In the genomic region with DNA sequence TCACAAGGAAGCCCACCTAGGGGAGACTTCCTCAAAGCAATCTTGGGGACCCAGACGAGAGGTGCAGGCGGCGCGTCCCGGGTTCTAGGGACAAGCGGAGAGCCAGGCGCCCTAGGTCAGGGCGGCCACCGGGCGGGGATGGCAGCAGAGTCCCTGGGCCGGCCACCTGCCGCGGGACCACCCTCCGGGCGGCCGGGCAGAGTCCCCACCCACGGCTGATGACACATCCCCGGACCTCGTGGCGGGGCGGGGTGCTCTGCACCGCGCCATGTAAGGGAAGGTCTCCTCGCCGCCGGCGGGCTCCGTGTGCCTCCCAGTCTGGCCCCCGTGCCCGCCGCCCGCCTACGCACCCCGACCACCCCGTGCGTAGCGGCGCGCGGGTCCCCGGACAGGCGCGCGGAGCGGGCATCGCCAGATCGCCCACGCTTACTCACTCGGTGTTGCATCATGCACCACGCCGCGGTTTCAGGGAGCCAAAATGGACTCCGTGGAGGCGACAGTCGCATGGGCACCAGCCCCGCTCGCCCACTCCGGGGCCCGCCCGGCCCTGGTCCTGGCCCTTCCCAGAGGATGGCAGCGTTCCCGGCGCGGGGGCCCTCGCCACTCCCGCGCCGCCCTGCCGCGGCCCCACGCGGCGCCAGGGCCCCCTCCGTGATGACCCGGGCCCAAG, we compare ENCODE assay signal across 8 cellular contexts. TPM values are rescaled to one million over a fixed set of nuclear protein-coding genes. Genes with fewer than 3 reads are reported as not detected.
DNase-seq lines count a peak whose midpoint lies in the region; ATAC-seq and TF ChIP-seq lines count a peak whose summit lies in the region.

No MANE protein-coding gene starts in this region.

- peaks cover 60% of the 10 kb centered on the region for H3K79me2 ChIP-seq in DND-41 (ENCODE audit: insufficient read depth, low read length)
- H3K79me2 ChIP-seq in smooth muscle cell (ENCODE audit: low read depth) = peaks cover 48% of the 10 kb centered on the region

- H2AFZ ChIP-seq in DND-41 (ENCODE audit: low read depth, low read length) (peak overlapping the region; percentile 72), smooth muscle cell (ENCODE audit: low read depth) (peak overlapping the region; percentile 65)

- H3F3A ChIP-seq in smooth muscle cell (ENCODE audit: low read depth) = no peaks in the 10 kb centered on the region

- peak; percentile 53 for ATAC-seq in DND-41 (ENCODE audit: insufficient read depth, low read depth)

- H3K36me3 ChIP-seq in DND-41 (ENCODE audit: insufficient read depth, low read length) (peaks cover 42% of the 10 kb centered on the region), iPS-18a (ENCODE audit: control insufficient read depth, low read depth, low read length) (no peaks in the 10 kb centered on the region), smooth muscle cell (ENCODE audit: low read depth) (no peaks in the 10 kb centered on the region)

- H3K27me3 Mint-ChIP-seq in T-helper 2 cell treated with Interferon-gamma antibody and Interleukin-4, amounts not matched to agents 5 μg/mL and 100 μg/mL, for 36 hours (ENCODE audit: low read depth) = no peaks in the 10 kb centered on the region

- peak overlapping the region; percentile 93 for H3K27ac Mint-ChIP-seq in T-helper 2 cell treated with Interferon-gamma antibody and Interleukin-4, amounts not matched to agents 5 μg/mL and 100 μg/mL, for 36 hours

- H3K27ac ChIP-seq in DND-41 (ENCODE audit: low read length) (peak overlapping the region; percentile 93), HL-60 (replicated peaks) (peak overlapping the region; percentile 96), iPS-18a (ENCODE audit: low read length) (peak overlapping the region; percentile 59), smooth muscle cell (ENCODE audit: low read depth) (peak overlapping the region; percentile 96)

- peak overlapping the region; percentile 92 for H3K4me3 Mint-ChIP-seq in T-helper 2 cell treated with Interferon-gamma antibody and Interleukin-4, amounts not matched to agents 5 μg/mL and 100 μg/mL, for 36 hours

- H3K36me3 Mint-ChIP-seq in T-helper 2 cell treated with Interferon-gamma antibody and Interleukin-4, amounts not matched to agents 5 μg/mL and 100 μg/mL, for 36 hours (ENCODE audit: low read depth) = peaks cover 7% of the 10 kb centered on the region

- no peaks in the 10 kb centered on the region for H3K9me3 ChIP-seq in DND-41 (ENCODE audit: insufficient read depth, low read length, severe bottlenecking)
- no peaks in the 10 kb centered on the region for H3K9me3 ChIP-seq in iPS-18a (ENCODE audit: control insufficient read depth, low read depth, low read length)
- no peaks in the 10 kb centered on the region for H3K9me3 ChIP-seq in smooth muscle cell (replicated peaks; ENCODE audit: low read depth)

- H3K4me2 ChIP-seq in DND-41 (ENCODE audit: insufficient read depth, low read length) (peak overlapping the region; percentile 93), smooth muscle cell (peak overlapping the region; percentile 92)

- TF ChIP-seq CTCF in DND-41 (IDR thresholded peaks at IDR 0.05; ENCODE audit: borderline replicate concordance, extremely low read depth, low read length, poor library complexity, severe bottlenecking) (no peak), GM20000 (IDR thresholded peaks at IDR 0.05; ENCODE audit: extremely low read depth, missing control alignments) (no peak), HL-60 (IDR thresholded peaks at IDR 0.05; ENCODE audit: insufficient read depth, low read length) (no peak), astrocyte of the cerebellum (IDR thresholded peaks at IDR 0.05; ENCODE audit: low read depth, low read length, missing control alignments) (no peak), smooth muscle cell (IDR thresholded peaks at IDR 0.05; ENCODE audit: borderline replicate concordance, insufficient read depth, poor library complexity, severe bottlenecking) (no peak)

- H4K20me1 ChIP-seq in DND-41 (ENCODE audit: insufficient read depth, low read length) (peaks cover 43% of the 10 kb centered on the region), smooth muscle cell (ENCODE audit: low read depth) (peaks cover 25% of the 10 kb centered on the region)

- H3K4me3 ChIP-seq in DND-41 (ENCODE audit: low read depth in 1 of 2, low read length in 2 of 2) (peak overlapping the region; percentile 79 to 82), HL-60 (replicated peaks; ENCODE audit: insufficient read depth, low read length) (peak overlapping the region; percentile 86), astrocyte of the cerebellum (ENCODE audit: low read depth, low read length) (peak overlapping the region; percentile 56), iPS-18a (ENCODE audit: low read length) (peak overlapping the region; percentile 85), smooth muscle cell (peak overlapping the region; percentile 98)

- H3K27me3 ChIP-seq in DND-41 (ENCODE audit: insufficient read depth, low read length, poor library complexity) (no peaks in the 10 kb centered on the region), HL-60 (ENCODE audit: insufficient read depth, poor library complexity, severe bottlenecking) (no peaks in the 10 kb centered on the region), iPS-18a (ENCODE audit: control insufficient read depth, insufficient read depth, low read length) (peaks cover 9% of the 10 kb centered on the region), smooth muscle cell (ENCODE audit: low read depth) (no peaks in the 10 kb centered on the region)

- H3K4me1 ChIP-seq in DND-41 (ENCODE audit: insufficient read depth, low read length) (peaks cover 54% of the 10 kb centered on the region), iPS-18a (ENCODE audit: control insufficient read depth, low read depth, low read length) (peaks cover 27% of the 10 kb centered on the region), smooth muscle cell (ENCODE audit: low read depth) (no peaks in the 10 kb centered on the region)

- WGBS in smooth muscle cell (ENCODE audit: low lambda C conversion rate) = 1% methylated on average over 54 of the region's 75 CpGs

- peaks cover 45% of the 10 kb centered on the region for H3K4me1 Mint-ChIP-seq in T-helper 2 cell treated with Interferon-gamma antibody and Interleukin-4, amounts not matched to agents 5 μg/mL and 100 μg/mL, for 36 hours (ENCODE audit: low read depth)

- peak; percentile 65 for DNase-seq in DND-41
- DNase-seq in GM20000 (ENCODE audit: low spot score) = peak; percentile 83
- DNase-seq in HL-60 (ENCODE audit: low read depth in 1 of 2, low spot score in 1 of 2) = peak in 1 of 2 experiments; percentile 75
- DNase-seq in T-helper 2 cell treated with Interferon-gamma antibody and Interleukin-4, amounts not matched to agents 5 μg/mL and 100 μg/mL, for 36 hours (ENCODE audit: low spot score) = peak; percentile 79
- DNase-seq in astrocyte of the cerebellum (ENCODE audit: low read depth) = no peak
- DNase-seq in smooth muscle cell (lab: John Stamatoyannopoulos, UW; ENCODE audit: unreplicated experiment) = peak; percentile 58
- DNase-seq in NCI-H187 (lab: John Stamatoyannopoulos, UW) = no peak

- no peaks in the 10 kb centered on the region for H3K9me3 Mint-ChIP-seq in T-helper 2 cell treated with Interferon-gamma antibody and Interleukin-4, amounts not matched to agents 5 μg/mL and 100 μg/mL, for 36 hours

- in situ Hi-C loops in astrocyte of the cerebellum (cut with HindIII; ENCODE audit: low sequenced_read_pairs) = no loop called here

- H3K9ac ChIP-seq in DND-41 (ENCODE audit: low read depth, low read length) (peak overlapping the region; percentile 99), iPS-18a (ENCODE audit: low read length) (peak overlapping the region; percentile 92), smooth muscle cell (ENCODE audit: low read depth) (peak overlapping the region; percentile 94)

RNA-seq across cellular contexts. Expression of a gene that starts 0.6 kb away (rescaled TPM):
- total RNA-seq in smooth muscle cell = 19.6 and 36.6 TPM in 2 replicates
- polyA plus RNA-seq in smooth muscle cell = 7.9 and 13.7 TPM in 2 replicates

Comparison
In these comparisons a context has a peak if more than half of its experiments do, and no peak if none do; other contexts are left out.
1. DNase-seq: peak in DND-41 (single experiment), GM20000 (single experiment), T-helper 2 cell treated with Interferon-gamma antibody and Interleukin-4, amounts not matched to agents 5 μg/mL and 100 μg/mL, for 36 hours (single experiment) and smooth muscle cell (single experiment); none in astrocyte of the cerebellum (single experiment) and NCI-H187 (0 of 2).
2. Peak in every context shown above with its lines, with median percentiles within 50 percentile points of each other: H3K27ac ChIP-seq, H3K4me3 ChIP-seq and H3K9ac ChIP-seq.